1 cellular context compared by ENCODE assay signal in the genomic region with DNA sequence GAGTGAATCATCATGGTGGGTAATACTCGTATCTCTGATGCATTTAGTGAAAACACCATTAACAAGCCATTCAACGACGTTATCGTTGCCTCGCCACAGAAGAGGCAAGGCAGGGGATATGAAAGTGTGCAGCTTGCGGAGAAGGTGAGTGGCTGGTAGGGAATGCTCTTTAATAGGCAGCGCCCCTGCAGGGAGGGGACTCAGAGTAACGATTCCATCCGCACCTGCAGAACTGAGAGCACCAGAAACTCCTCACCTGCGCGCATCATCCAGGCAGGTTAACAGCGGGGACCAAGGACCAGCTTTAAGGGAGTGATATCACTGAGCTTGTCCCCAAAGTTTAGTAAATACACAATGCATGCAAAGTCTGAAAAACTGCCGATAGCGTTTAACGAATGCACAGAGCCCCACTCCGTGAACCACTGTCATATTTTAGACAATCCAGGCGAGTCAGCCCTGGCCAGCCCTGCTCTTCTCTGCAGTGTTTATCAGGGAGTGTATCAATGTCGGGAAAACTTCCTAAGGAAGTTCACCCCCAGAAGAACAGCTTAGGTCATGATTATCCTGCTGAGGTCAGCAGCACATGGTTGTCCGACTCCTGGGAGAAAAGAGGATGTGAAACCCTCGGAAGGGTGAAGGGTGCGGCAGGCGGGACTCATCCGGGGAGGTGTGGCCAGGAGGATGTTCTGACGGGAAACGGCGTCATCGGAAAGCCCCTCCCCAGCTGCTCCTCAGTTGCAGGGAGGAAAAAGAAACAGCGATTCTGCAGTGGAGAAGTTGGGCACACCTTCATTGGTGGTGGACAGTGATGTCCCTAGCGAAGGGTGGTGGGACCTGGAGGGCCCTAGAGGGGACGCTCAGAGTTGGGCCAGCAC.
A peak's percentile ranks its signal among the peaks of the same experiment; 100 is the strongest.
TF ChIP-seq lines count a peak whose summit lies in the region.

No MANE protein-coding gene starts in this region.

TF ChIP-seq in K562, 482 proteins besides CTCF, POLR2A, EP300 and RAD21 (continued from another document):
- TF ChIP-seq CBX5 (IDR thresholded peaks at IDR 0.05; ENCODE audit: borderline replicate concordance, low read depth) = no peak
- peak; percentile 53; the same call in 1 of the 2 replicates for TF ChIP-seq C11orf30 (IDR thresholded peaks at IDR 0.05; ENCODE audit: low read depth)
- no peak for TF ChIP-seq SLC30A9 (CRISPR knock-in tag; IDR thresholded peaks at IDR 0.05)
- TF ChIP-seq, protein P1, sequence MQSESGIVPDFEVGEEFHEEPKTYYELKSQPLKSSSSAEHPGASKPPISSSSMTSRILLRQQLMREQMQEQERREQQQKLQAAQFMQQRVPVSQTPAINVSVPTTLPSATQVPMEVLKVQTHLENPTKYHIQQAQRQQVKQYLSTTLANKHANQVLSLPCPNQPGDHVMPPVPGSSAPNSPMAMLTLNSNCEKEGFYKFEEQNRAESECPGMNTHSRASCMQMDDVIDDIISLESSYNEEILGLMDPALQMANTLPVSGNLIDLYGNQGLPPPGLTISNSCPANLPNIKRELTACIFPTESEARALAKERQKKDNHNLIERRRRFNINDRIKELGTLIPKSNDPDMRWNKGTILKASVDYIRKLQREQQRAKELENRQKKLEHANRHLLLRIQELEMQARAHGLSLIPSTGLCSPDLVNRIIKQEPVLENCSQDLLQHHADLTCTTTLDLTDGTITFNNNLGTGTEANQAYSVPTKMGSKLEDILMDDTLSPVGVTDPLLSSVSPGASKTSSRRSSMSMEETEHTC (IDR thresholded peaks at IDR 0.05) = no peak
- no peak for TF ChIP-seq GABPB1 (CRISPR knock-in tag; IDR thresholded peaks at IDR 0.05)
- TF ChIP-seq GABPA (tag; conservative IDR thresholded peaks at IDR 0.05; ENCODE audit: low read depth) = peak; percentile 49; the same call in 1 of the 2 replicates
- TF ChIP-seq MAZ (CRISPR knock-in tag; conservative IDR thresholded peaks at IDR 0.05 in 1 of 2, IDR thresholded peaks at IDR 0.05 in 1 of 2) = no peak
- peak; percentile 40; the same call in 1 of the 2 replicates for TF ChIP-seq ZNF316 (IDR thresholded peaks at IDR 0.05)
- TF ChIP-seq TCFL5 (CRISPR knock-in tag; conservative IDR thresholded peaks at IDR 0.05) = no peak
TF ChIP-seq in K562: peak in this region for 16.
